Comparison of ENCODE assay signal across 10 cellular contexts in the genomic region with DNA sequence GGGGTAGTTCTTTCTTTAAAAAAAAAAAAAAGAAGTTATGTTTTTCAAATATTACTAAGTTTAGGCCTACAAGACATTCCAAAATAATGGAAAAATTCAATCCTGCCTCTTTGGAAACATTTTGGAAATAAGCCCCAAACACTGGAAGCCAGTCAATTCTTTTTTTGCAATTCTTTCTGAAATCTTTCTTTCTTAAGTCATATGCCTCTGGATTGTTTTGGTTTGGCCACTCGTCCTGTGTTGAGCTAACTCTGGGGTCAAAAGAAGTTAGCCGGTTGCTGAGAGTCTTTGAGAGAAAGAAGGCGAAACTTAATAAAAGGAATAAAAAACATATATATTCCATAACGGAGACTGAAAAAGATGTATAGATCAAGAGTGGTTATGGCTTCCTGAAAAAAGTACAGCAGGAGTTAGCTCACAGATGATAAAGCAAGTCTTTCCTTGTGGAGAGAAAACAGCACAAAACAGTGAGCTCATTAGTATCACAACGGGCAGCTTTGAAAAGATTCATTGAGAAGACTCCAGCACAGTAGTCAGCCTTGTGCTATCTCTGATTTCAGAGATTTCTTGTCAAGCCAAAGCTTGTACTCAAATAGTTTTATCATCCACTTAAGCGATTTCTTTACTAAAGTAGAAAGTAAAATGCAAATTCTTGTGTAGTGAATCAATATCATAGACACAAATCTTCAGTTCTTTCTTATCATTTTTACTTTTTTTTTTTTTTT.
DNase-seq lines count a peak whose midpoint lies in the region; ATAC-seq and TF ChIP-seq lines count a peak whose summit lies in the region.
"Had no signal": no experiment of that assay in that cellular context is flagged by ENCODE, and none has a peak within 500 bp of the region (broad histone marks: within the 10 kb centered on the region; RNA-seq: fewer than 3 reads in every experiment).

No MANE protein-coding gene starts in this region.

- H3K9me3 Mint-ChIP-seq in natural killer cell treated with Interleukin-12 subunit alpha and Interleukin-12 subunit beta and Interleukin-15 and Interleukin-18, amount 100 ng/mL, for 72 hours = no peaks in the 10 kb centered on the region
- H3K9me3 Mint-ChIP-seq in endothelial cell (ENCODE audit: unreplicated experiment) = no peaks in the 10 kb centered on the region

- DNase-seq in epithelial cell of esophagus (ENCODE audit: low read depth) (peak; percentile 25), stromal cell of bone marrow (ENCODE audit: low read depth) (peak; percentile 62), endothelial cell (ENCODE audit: low spot score) (no peak)
- DNase-seq in stimulated activated CD8-positive, alpha-beta memory T cell treated with anti-CD3 and anti-CD28 coated beads, Interleukin-4, amount 100 ng/mL, for 48 hours = no peak
- DNase-seq in natural killer cell treated with Interleukin-12 subunit alpha and Interleukin-12 subunit beta and Interleukin-15 and Interleukin-18, amount 100 ng/mL, for 72 hours (ENCODE audit: low spot score) = no peak
- DNase-seq: cerebellar nuclear complex, NCI-H1436 treated with DMSO at 0.1 percent for 48 hours had no signal

- H3K9me3 ChIP-seq in HUES48 (ENCODE audit: control insufficient read depth, insufficient read depth, low read length) = no peaks in the 10 kb centered on the region

- H3K4me3 Mint-ChIP-seq in natural killer cell treated with Interleukin-12 subunit alpha and Interleukin-12 subunit beta and Interleukin-15 and Interleukin-18, amount 100 ng/mL, for 72 hours = no peak overlapping the region
- H3K4me3 Mint-ChIP-seq in endothelial cell (ENCODE audit: unreplicated experiment) = no peak overlapping the region

- peaks cover 14% of the 10 kb centered on the region for H3K4me1 ChIP-seq in HUES48 (ENCODE audit: control insufficient read depth, insufficient read depth, low read length)

- no peak for TF ChIP-seq CTCF in epithelial cell of esophagus (IDR thresholded peaks at IDR 0.05; ENCODE audit: insufficient read depth, low read depth, low read length, missing control alignments)
- no peak for TF ChIP-seq CTCF in endothelial cell (IDR thresholded peaks at IDR 0.05; ENCODE audit: unreplicated experiment)

- no peaks in the 10 kb centered on the region for H3K36me3 Mint-ChIP-seq in natural killer cell treated with Interleukin-12 subunit alpha and Interleukin-12 subunit beta and Interleukin-15 and Interleukin-18, amount 100 ng/mL, for 72 hours
- no peaks in the 10 kb centered on the region for H3K36me3 Mint-ChIP-seq in endothelial cell (ENCODE audit: low read depth, unreplicated experiment)

- H3K27ac Mint-ChIP-seq in natural killer cell treated with Interleukin-12 subunit alpha and Interleukin-12 subunit beta and Interleukin-15 and Interleukin-18, amount 100 ng/mL, for 72 hours = no peak overlapping the region
- H3K27ac Mint-ChIP-seq in endothelial cell (ENCODE audit: unreplicated experiment) = no peak overlapping the region

- no peaks in the 10 kb centered on the region for H3K4me1 Mint-ChIP-seq in natural killer cell treated with Interleukin-12 subunit alpha and Interleukin-12 subunit beta and Interleukin-15 and Interleukin-18, amount 100 ng/mL, for 72 hours (ENCODE audit: low read depth in 2 of 2)
- H3K4me1 Mint-ChIP-seq in endothelial cell (ENCODE audit: unreplicated experiment) = peaks cover 6% of the 10 kb centered on the region

- no peak for ATAC-seq in natural killer cell treated with Interleukin-12 subunit alpha and Interleukin-12 subunit beta and Interleukin-15 and Interleukin-18, amount 100 ng/mL, for 72 hours
- ATAC-seq in GM18870 (IDR thresholded peaks at IDR 0.05; ENCODE audit: unreplicated experiment) = no peak

- H3K36me3 ChIP-seq in HUES48 (ENCODE audit: control insufficient read depth, insufficient read depth, low read length) = peaks cover 72% of the 10 kb centered on the region

- H3K27me3 ChIP-seq in HUES48 (ENCODE audit: control insufficient read depth, insufficient read depth, low read length) = no peaks in the 10 kb centered on the region; the same call in 1 of the 2 replicates
- H3K27me3 ChIP-seq in layer of hippocampus (ENCODE audit: control insufficient read depth, insufficient read depth, low read length) = no peaks in the 10 kb centered on the region

- H3K4me3 ChIP-seq in HUES48 (ENCODE audit: low read depth, low read length) (no peak overlapping the region), epithelial cell of esophagus (ENCODE audit: low read length) (no peak overlapping the region)

- peaks cover 0 to 7% of the 10 kb centered on the region in 2 donors for H3K27me3 Mint-ChIP-seq in natural killer cell treated with Interleukin-12 subunit alpha and Interleukin-12 subunit beta and Interleukin-15 and Interleukin-18, amount 100 ng/mL, for 72 hours
- no peaks in the 10 kb centered on the region for H3K27me3 Mint-ChIP-seq in endothelial cell (ENCODE audit: unreplicated experiment)

- H3K27ac ChIP-seq in HUES48 (ENCODE audit: low read depth, low read length) (peak overlapping the region; percentile 11), layer of hippocampus (ENCODE audit: low read depth, low read length) (peak overlapping the region; percentile 5)

- H3K9ac ChIP-seq in HUES48 (ENCODE audit: low read depth, low read length) = no peak overlapping the region

Comparison
In these comparisons a context has a peak if more than half of its experiments do, and no peak if none do; other contexts are left out.
1. DNase-seq: peak in epithelial cell of esophagus (single experiment) and stromal cell of bone marrow (single experiment); none in stimulated activated CD8-positive, alpha-beta memory T cell treated with anti-CD3 and anti-CD28 coated beads, Interleukin-4, amount 100 ng/mL, for 48 hours (single experiment), natural killer cell treated with Interleukin-12 subunit alpha and Interleukin-12 subunit beta and Interleukin-15 and Interleukin-18, amount 100 ng/mL, for 72 hours (single experiment) and endothelial cell (single experiment).